Comparison of ENCODE assay signal across 1 cellular context in genomic region chr18:74275736-74276135, GRCh38.
TF ChIP-seq lines count a peak whose summit lies in the region.

No MANE protein-coding gene starts in this region.

TF ChIP-seq in H1, 55 proteins besides CTCF, POLR2A, EP300 and RAD21:
- no peak for TF ChIP-seq SIX5 (IDR thresholded peaks at IDR 0.05; ENCODE audit: low read depth, low read length)
- no peak for TF ChIP-seq TEAD4 (IDR thresholded peaks at IDR 0.05; ENCODE audit: low read depth, low read length)
- TF ChIP-seq POLR2AphosphoS5 (IDR thresholded peaks at IDR 0.05; ENCODE audit: low read depth, low read length): no peak
- no peak for TF ChIP-seq CHD2 (IDR thresholded peaks at IDR 0.05; ENCODE audit: low read length)
- no peak for TF ChIP-seq BCL11A (IDR thresholded peaks at IDR 0.05; ENCODE audit: low read depth in 2 of 2, low read length in 2 of 2)
- no peak for TF ChIP-seq POU5F1 (IDR thresholded peaks at IDR 0.05; ENCODE audit: low read depth, low read length)
- no peak for TF ChIP-seq CTBP2 (IDR thresholded peaks at IDR 0.05; ENCODE audit: borderline replicate concordance, insufficient read depth, insufficient read length, low read length)
- TF ChIP-seq ATF3 (IDR thresholded peaks at IDR 0.05; ENCODE audit: insufficient read depth, low read depth, low read length): no peak
- TF ChIP-seq GTF2F1 (IDR thresholded peaks at IDR 0.05; ENCODE audit: borderline replicate concordance, low read depth, low read length): no peak
- no peak for TF ChIP-seq KDM1A (IDR thresholded peaks at IDR 0.05; ENCODE audit: borderline replicate concordance, low read length)
- TF ChIP-seq USF2 (IDR thresholded peaks at IDR 0.05; ENCODE audit: low read length): no peak
- TF ChIP-seq SRF (IDR thresholded peaks at IDR 0.05; ENCODE audit: low read depth, low read length): no peak
- TF ChIP-seq RFX5 (IDR thresholded peaks at IDR 0.05; ENCODE audit: borderline replicate concordance, low read depth, low read length): no peak
- no peak for TF ChIP-seq PHF8 (conservative IDR thresholded peaks at IDR 0.05; ENCODE audit: low read depth, low read length)
- no peak for TF ChIP-seq ZNF274 (IDR thresholded peaks at IDR 0.05; ENCODE audit: borderline replicate concordance, extremely low read depth, low read length)
- TF ChIP-seq BACH1 (IDR thresholded peaks at IDR 0.05; ENCODE audit: low read length): no peak
- no peak for TF ChIP-seq SP2 (IDR thresholded peaks at IDR 0.05; ENCODE audit: low read length)
